Comparison of ENCODE assay signal across 8 cellular contexts in genomic region chr17:1492249-1493206, GRCh38. TPM values are rescaled to one million over a fixed set of nuclear protein-coding genes. Genes with fewer than 3 reads are reported as not detected.
A peak's percentile ranks its signal among the peaks of the same experiment; 100 is the strongest.
DNase-seq lines count a peak whose midpoint lies in the region; ATAC-seq and TF ChIP-seq lines count a peak whose summit lies in the region.

A gene with protein sequence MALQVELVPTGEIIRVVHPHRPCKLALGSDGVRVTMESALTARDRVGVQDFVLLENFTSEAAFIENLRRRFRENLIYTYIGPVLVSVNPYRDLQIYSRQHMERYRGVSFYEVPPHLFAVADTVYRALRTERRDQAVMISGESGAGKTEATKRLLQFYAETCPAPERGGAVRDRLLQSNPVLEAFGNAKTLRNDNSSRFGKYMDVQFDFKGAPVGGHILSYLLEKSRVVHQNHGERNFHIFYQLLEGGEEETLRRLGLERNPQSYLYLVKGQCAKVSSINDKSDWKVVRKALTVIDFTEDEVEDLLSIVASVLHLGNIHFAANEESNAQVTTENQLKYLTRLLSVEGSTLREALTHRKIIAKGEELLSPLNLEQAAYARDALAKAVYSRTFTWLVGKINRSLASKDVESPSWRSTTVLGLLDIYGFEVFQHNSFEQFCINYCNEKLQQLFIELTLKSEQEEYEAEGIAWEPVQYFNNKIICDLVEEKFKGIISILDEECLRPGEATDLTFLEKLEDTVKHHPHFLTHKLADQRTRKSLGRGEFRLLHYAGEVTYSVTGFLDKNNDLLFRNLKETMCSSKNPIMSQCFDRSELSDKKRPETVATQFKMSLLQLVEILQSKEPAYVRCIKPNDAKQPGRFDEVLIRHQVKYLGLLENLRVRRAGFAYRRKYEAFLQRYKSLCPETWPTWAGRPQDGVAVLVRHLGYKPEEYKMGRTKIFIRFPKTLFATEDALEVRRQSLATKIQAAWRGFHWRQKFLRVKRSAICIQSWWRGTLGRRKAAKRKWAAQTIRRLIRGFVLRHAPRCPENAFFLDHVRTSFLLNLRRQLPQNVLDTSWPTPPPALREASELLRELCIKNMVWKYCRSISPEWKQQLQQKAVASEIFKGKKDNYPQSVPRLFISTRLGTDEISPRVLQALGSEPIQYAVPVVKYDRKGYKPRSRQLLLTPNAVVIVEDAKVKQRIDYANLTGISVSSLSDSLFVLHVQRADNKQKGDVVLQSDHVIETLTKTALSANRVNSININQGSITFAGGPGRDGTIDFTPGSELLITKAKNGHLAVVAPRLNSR (minus strand): TSS chr17:1492686. CDS start chr17:1492487, 199 bp downstream.

- H3K36me3 ChIP-seq in CD4-positive, CD25-positive, alpha-beta regulatory T cell (ENCODE audit: control insufficient read depth, insufficient read depth, low read length): peaks cover 15% of the 10 kb centered on the region
- peaks cover 0 to 16% (median 0%) of the 10 kb centered on the region in 3 donors for H3K36me3 ChIP-seq in Peyer's patch

- H3K9me3 ChIP-seq in CD4-positive, CD25-positive, alpha-beta regulatory T cell (ENCODE audit: control insufficient read depth in 2 of 2, low read length in 2 of 2): no peaks in the 10 kb centered on the region
- no peaks in the 10 kb centered on the region for H3K9me3 ChIP-seq in Peyer's patch

- no peak for DNase-seq in CD4-positive, CD25-positive, alpha-beta regulatory T cell
- no peak for DNase-seq in Peyer's patch
- DNase-seq in epithelial cell of proximal tubule (ENCODE audit: low read depth): no peak
- DNase-seq in natural killer cell: no peak
- DNase-seq in cerebellar nuclear complex (lab: John Stamatoyannopoulos, UW): no peak
- no peak for DNase-seq in cerebellum (ENCODE audit: low spot score)
- no peak for DNase-seq in NOMO-1 treated with DMSO at 0.1 percent for 48 hours (lab: John Stamatoyannopoulos, UW; ENCODE audit: unreplicated experiment)
- no peak for DNase-seq in activated CD4-positive, CD25-positive, alpha-beta regulatory T cell treated with anti-CD3 and anti-CD28 coated beads, Interleukin-2, amount 50 U/mL, for 72 hours

- no peaks in the 10 kb centered on the region for H3K27me3 ChIP-seq in CD4-positive, CD25-positive, alpha-beta regulatory T cell (ENCODE audit: control insufficient read depth, insufficient read depth, low read length)
- H3K27me3 ChIP-seq in Peyer's patch: no peaks in the 10 kb centered on the region

- no peaks in the 10 kb centered on the region for H3K9me3 Mint-ChIP-seq in CD4-positive, CD25-positive, alpha-beta regulatory T cell
- no peaks in the 10 kb centered on the region for H3K9me3 Mint-ChIP-seq in natural killer cell

- no peak for TF ChIP-seq CTCF in Peyer's patch (IDR thresholded peaks at IDR 0.05)
- TF ChIP-seq CTCF in epithelial cell of proximal tubule (conservative IDR thresholded peaks at IDR 0.05; ENCODE audit: low read depth, low read length): no peak
- no peak for TF ChIP-seq CTCF in natural killer cell (IDR thresholded peaks at IDR 0.05)

- no peak within 1 kb of the TSS for H3K27ac ChIP-seq in CD4-positive, CD25-positive, alpha-beta regulatory T cell (ENCODE audit: insufficient read depth, low read length, poor library complexity, severe bottlenecking)
- peak within 1 kb of the TSS; percentile 79 to 99 (median 88) for H3K27ac ChIP-seq in Peyer's patch

- H3K4me3 ChIP-seq in CD4-positive, CD25-positive, alpha-beta regulatory T cell (ENCODE audit: low read depth, low read length): peak within 1 kb of the TSS; percentile 22
- peak within 1 kb of the TSS; percentile 73 to 90 (median 86) for H3K4me3 ChIP-seq in Peyer's patch
- H3K4me3 ChIP-seq in epithelial cell of proximal tubule (ENCODE audit: low read depth, low read length): peak within 1 kb of the TSS; percentile 60

- no peak for TF ChIP-seq POLR2A in Peyer's patch (IDR thresholded peaks at IDR 0.05)

- H3K27ac Mint-ChIP-seq in CD4-positive, CD25-positive, alpha-beta regulatory T cell: peak within 1 kb of the TSS; percentile 58 to 81 (median 77)
- H3K27ac Mint-ChIP-seq in natural killer cell: peak within 1 kb of the TSS in 1 of 2 donors; percentile 76

- intact Hi-C loops in natural killer cell (cut with micrococcal nuclease): loop anchor here (5.0 kb wide), 1 partner anchor 35 kb away; the partner anchor contains the start of gene CRK

- H3K27me3 Mint-ChIP-seq in CD4-positive, CD25-positive, alpha-beta regulatory T cell: no peaks in the 10 kb centered on the region
- H3K27me3 Mint-ChIP-seq in natural killer cell (ENCODE audit: low read depth in 2 of 2): no peaks in the 10 kb centered on the region

- peaks cover 37% of the 10 kb centered on the region for H3K4me1 ChIP-seq in CD4-positive, CD25-positive, alpha-beta regulatory T cell (ENCODE audit: control insufficient read depth, insufficient read depth, low read length, poor library complexity, severe bottlenecking)
- peaks cover 7 to 50% (median 17%) of the 10 kb centered on the region in 4 donors for H3K4me1 ChIP-seq in Peyer's patch

- H3K36me3 Mint-ChIP-seq in CD4-positive, CD25-positive, alpha-beta regulatory T cell: peaks cover 4% of the 10 kb centered on the region
- no peaks in the 10 kb centered on the region for H3K36me3 Mint-ChIP-seq in natural killer cell

- no peak for ATAC-seq in CD4-positive, CD25-positive, alpha-beta regulatory T cell (ENCODE audit: low read depth in 2 of 2)
- ATAC-seq in natural killer cell: no peak

- H3K4me1 Mint-ChIP-seq in CD4-positive, CD25-positive, alpha-beta regulatory T cell: peaks cover 5 to 41% (median 16%) of the 10 kb centered on the region in 4 donors
- peaks cover 6 to 30% of the 10 kb centered on the region in 2 donors for H3K4me1 Mint-ChIP-seq in natural killer cell

- peak within 1 kb of the TSS; percentile 70 to 92 (median 87) for H3K4me3 Mint-ChIP-seq in CD4-positive, CD25-positive, alpha-beta regulatory T cell
- H3K4me3 Mint-ChIP-seq in natural killer cell: peak within 1 kb of the TSS; percentile 81

RNA-seq across cellular contexts. Expression of the gene that starts here (rescaled TPM):
- total RNA-seq in CD4-positive, CD25-positive, alpha-beta regulatory T cell: 33.7 TPM
- polyA plus RNA-seq in CD4-positive, CD25-positive, alpha-beta regulatory T cell: 10 to 100 TPM in 2 of 4 donors, 1 to 10 TPM in 2; 7.3 to 11.4 (median 9.6) TPM
- total RNA-seq in Peyer's patch (100 to 1,000 TPM; 144 to 232 (median 179) TPM), epithelial cell of proximal tubule (94.7 and 120 TPM in 2 replicates), natural killer cell (10 to 100 TPM in 2 of 3 donors, 1 to 10 TPM in 1; 4.0 to 39.6 (median 24.0) TPM), cerebellum (8.8 TPM)

Comparison
In these comparisons a context has a peak if more than half of its experiments do, and no peak if none do; other contexts are left out.
1. H3K4me3 ChIP-seq: peak in every context shown above with its lines; median percentile 86 in Peyer's patch; 60 in epithelial cell of proximal tubule; 22 in CD4-positive, CD25-positive, alpha-beta regulatory T cell.